7 cellular contexts compared by ENCODE assay signal in the genomic region with DNA sequence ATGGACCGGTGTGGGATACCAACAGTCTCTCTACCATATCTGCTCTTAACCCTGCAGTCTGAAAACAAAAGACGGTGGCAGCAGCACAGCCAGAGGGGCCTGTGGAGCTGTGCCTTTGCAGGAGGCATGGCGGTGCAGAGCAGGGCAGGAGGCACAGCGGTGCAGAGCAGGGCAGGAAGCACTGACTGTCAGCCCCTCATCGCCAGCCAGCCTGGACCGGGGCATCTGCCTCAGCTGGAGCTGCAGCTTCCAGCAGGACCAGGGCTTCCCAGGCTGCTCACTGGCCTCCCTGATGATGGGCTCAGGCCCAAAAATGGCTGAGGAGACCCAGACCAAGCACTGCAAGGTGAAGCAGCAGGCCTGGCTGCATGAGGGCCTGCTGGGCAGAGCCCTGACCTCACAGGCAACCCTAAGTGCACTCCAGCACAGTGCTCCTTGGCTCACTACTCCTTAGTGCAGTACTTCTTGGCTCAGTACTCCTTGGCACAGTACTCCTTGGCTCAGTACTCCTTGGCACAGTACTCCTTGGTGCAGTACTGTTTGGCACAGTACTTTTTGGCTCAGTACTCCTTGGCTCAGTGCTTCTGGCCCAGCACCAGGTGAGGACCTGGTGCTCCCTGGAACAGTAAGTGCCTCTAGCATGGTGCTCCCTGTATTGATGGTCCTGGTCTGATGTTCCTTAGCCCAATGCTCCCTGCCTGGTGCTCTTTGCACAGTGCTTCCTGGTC.
"Had no signal": no experiment of that assay in that cellular context is flagged by ENCODE, and none has a peak within 500 bp of the region (broad histone marks: within the 10 kb centered on the region; RNA-seq: fewer than 3 reads in every experiment).

No MANE protein-coding gene starts in this region.

- H3K4me1 ChIP-seq: HAP-1 had no signal

- H3K4me3 ChIP-seq: GM23338, HAP-1, K562 had no signal

- H3K9me3 ChIP-seq: HAP-1 had no signal

- FAIRE-seq: K562 had no signal

- H3K4me2 ChIP-seq: GM23338 had no signal

- H3K27ac Mint-ChIP-seq: GM23338, HFFc6 had no signal

- H2AFZ ChIP-seq: GM23338 had no signal

- H3K4me3 Mint-ChIP-seq: GM23338, HFFc6 had no signal

- ATAC-seq: HCT116, K562 had no signal

- H3K36me3 ChIP-seq: HAP-1 had no signal

- DNase-seq: HFFc6, IMR-90, KG1 had no signal
